ENCODE assay signal across 8 cellular contexts in the genomic region with DNA sequence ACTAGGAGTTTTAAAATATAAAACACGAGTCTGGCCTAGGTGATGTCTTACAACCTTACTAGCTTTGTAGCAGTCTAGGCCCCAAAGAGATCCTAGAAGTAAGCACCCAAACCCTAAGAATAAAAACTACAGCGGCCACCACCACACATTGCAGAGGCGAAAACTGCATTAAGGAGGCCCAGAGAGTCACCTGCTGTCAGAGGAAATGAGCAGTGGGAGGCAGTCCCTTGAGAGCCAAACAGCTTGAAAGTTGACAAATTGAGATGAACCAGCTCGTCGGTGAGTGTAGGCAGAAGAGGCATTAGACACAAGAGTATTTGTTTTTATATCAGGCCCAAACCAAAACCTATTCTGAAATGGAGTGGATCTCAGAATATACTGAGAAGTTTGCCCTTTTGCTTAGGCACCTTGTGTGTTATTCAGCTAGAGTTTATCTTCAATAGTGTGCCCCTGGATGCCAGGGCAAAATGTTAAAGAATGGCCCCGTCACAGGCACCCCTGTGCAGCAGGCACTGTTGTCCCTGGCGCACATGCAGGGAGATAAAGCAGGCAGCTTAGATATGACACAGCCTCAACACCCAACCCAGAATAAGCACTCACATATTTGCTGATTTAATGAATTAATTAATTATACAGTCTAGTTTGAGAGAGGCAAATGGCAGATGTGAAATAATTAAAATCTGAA. TPM values are rescaled to one million over a fixed set of nuclear protein-coding genes. Genes with fewer than 3 reads are reported as not detected.
DNase-seq lines count a peak whose midpoint lies in the region; ATAC-seq and TF ChIP-seq lines count a peak whose summit lies in the region.

No MANE protein-coding gene starts in this region.

- peak overlapping the region; percentile 98 for H2AFZ ChIP-seq in GM23248

- H3K4me3 ChIP-seq in AG10803 (ENCODE audit: low read length) (peak overlapping the region; percentile 76; the same call in 1 of the 2 replicates), GM23248 (peak overlapping the region; percentile 87)

- peak overlapping the region; percentile 98 for H3K4me2 ChIP-seq in GM23248 (ENCODE audit: unreplicated experiment)

- peaks cover 2% of the 10 kb centered on the region for H3K36me3 Mint-ChIP-seq in activated CD8-positive, alpha-beta T cell treated with anti-CD3 and anti-CD28 coated beads for 36 hours (ENCODE audit: low read depth)
- no peaks in the 10 kb centered on the region for H3K36me3 Mint-ChIP-seq in memory B cell

- no peaks in the 10 kb centered on the region for H3K27me3 ChIP-seq in GM23248 (replicated peaks; ENCODE audit: insufficient read depth)

- peaks cover 11% of the 10 kb centered on the region for H3K4me1 ChIP-seq in GM23248 (ENCODE audit: insufficient read depth)

- H3K27ac Mint-ChIP-seq in activated CD8-positive, alpha-beta T cell treated with anti-CD3 and anti-CD28 coated beads for 36 hours = peak overlapping the region; percentile 77
- peak overlapping the region; percentile 76 for H3K27ac Mint-ChIP-seq in memory B cell

- peaks cover 9% of the 10 kb centered on the region for H3K9me3 Mint-ChIP-seq in activated CD8-positive, alpha-beta T cell treated with anti-CD3 and anti-CD28 coated beads for 36 hours
- peaks cover 6% of the 10 kb centered on the region for H3K9me3 Mint-ChIP-seq in memory B cell

- no peaks in the 10 kb centered on the region for H3K27me3 Mint-ChIP-seq in activated CD8-positive, alpha-beta T cell treated with anti-CD3 and anti-CD28 coated beads for 36 hours
- H3K27me3 Mint-ChIP-seq in memory B cell = peaks cover 3% of the 10 kb centered on the region

- no peaks in the 10 kb centered on the region for H3K9me2 ChIP-seq in GM23248 (ENCODE audit: insufficient read depth)

- peaks cover 5% of the 10 kb centered on the region for H3K9me3 ChIP-seq in GM23248 (ENCODE audit: low read depth)

- peaks cover 19% of the 10 kb centered on the region for H3F3A ChIP-seq in GM23248 (ENCODE audit: insufficient read depth)

- H3K36me3 ChIP-seq in GM23248 (ENCODE audit: low read depth) = no peaks in the 10 kb centered on the region

- H3K9ac ChIP-seq in GM23248 = peak overlapping the region; percentile 95

- POLR2A ChIA-PET in activated CD8-positive, alpha-beta T cell treated with anti-CD3 and anti-CD28 coated beads for 36 hours (lab: Charles Lee) = interaction anchor here (1.3 to 1.9 kb wide), 3 partner anchors 15 to 375 kb away, joined by 3 to 7 read pairs (median 3); a partner anchor contains a TSS

- in situ Hi-C loops in GM23248 (cut with MboI) = no loop called here

- peaks cover 15% of the 10 kb centered on the region for H3K4me1 Mint-ChIP-seq in activated CD8-positive, alpha-beta T cell treated with anti-CD3 and anti-CD28 coated beads for 36 hours (ENCODE audit: low read depth)
- peaks cover 16% of the 10 kb centered on the region for H3K4me1 Mint-ChIP-seq in memory B cell

- peak overlapping the region; percentile 81 for H3K27ac ChIP-seq in GM23248

- intact Hi-C loops in activated CD8-positive, alpha-beta T cell treated with anti-CD3 and anti-CD28 coated beads for 36 hours (cut with micrococcal nuclease) = no loop called here

- no peak for ATAC-seq in activated CD8-positive, alpha-beta T cell treated with anti-CD3 and anti-CD28 coated beads for 36 hours
- ATAC-seq in memory B cell (ENCODE audit: low read depth) (peak; percentile 67), GM18502 (IDR thresholded peaks at IDR 0.05; ENCODE audit: poor library complexity, unreplicated experiment) (no peak)

- CTCF ChIA-PET in activated CD8-positive, alpha-beta T cell treated with anti-CD3 and anti-CD28 coated beads for 36 hours (lab: Charles Lee) = interaction anchor here (0.8 to 3.9 kb wide), 25 partner anchors 10 to 391 kb away, joined by 3 to 52 read pairs (median 4); no protein-coding TSS in a partner anchor

- peak overlapping the region; percentile 75 for H3K4me3 Mint-ChIP-seq in activated CD8-positive, alpha-beta T cell treated with anti-CD3 and anti-CD28 coated beads for 36 hours
- H3K4me3 Mint-ChIP-seq in memory B cell = peak overlapping the region; percentile 82

- 61 to 65% methylated on average over 7 of the region's 7 CpGs for WGBS in GM23248 (ENCODE audit: low coverage in 1 of 2, low lambda C conversion rate in 2 of 2, missing lambda C conversion rate in 2 of 2), 2 experiments

- no peak for TF ChIP-seq CTCF in AG10803 (conservative IDR thresholded peaks at IDR 0.05; ENCODE audit: low read length)
- TF ChIP-seq CTCF in activated CD8-positive, alpha-beta T cell treated with anti-CD3 and anti-CD28 coated beads for 36 hours (IDR thresholded peaks at IDR 0.05) = no peak

- no peaks in the 10 kb centered on the region for H4K20me1 ChIP-seq in GM23248 (ENCODE audit: insufficient read depth)

- H3K79me2 ChIP-seq in GM23248 (ENCODE audit: insufficient read depth) = no peaks in the 10 kb centered on the region

- no peak for DNase-seq in AG10803 (ENCODE audit: low read depth)
- no peak for DNase-seq in GM23248
- peak; percentile 17 for DNase-seq in activated CD8-positive, alpha-beta T cell treated with anti-CD3 and anti-CD28 coated beads for 36 hours
- peak; percentile 38 to 52 for DNase-seq in memory B cell (ENCODE audit: low spot score in 2 of 2)
- no peak for DNase-seq in effector CD8-positive, alpha-beta T cell (lab: John Stamatoyannopoulos, UW)
- DNase-seq in GM19240 (ENCODE audit: insufficient read length, low spot score) = no peak
- no peak for DNase-seq in epidermal melanocyte (ENCODE audit: insufficient read length, low spot score)

RNA-seq across cellular contexts. Expression of a gene that starts 56.7 kb away (rescaled TPM):
- 28.2 and 28.7 TPM in 2 replicates for total RNA-seq in GM23248 (2014; rRNA removed; shearing (Covaris generic))
- 5.2 and 5.6 TPM in 2 replicates for polyA plus RNA-seq in GM23248 (2016; fragmentation: Nextera tagmentation; extraction: Ambion mirVana)
- 1 to 10 TPM; 5.6 to 7.8 TPM for total RNA-seq in activated CD8-positive, alpha-beta T cell treated with anti-CD3 and anti-CD28 coated beads for 36 hours

Comparison
In these comparisons a context has a peak if more than half of its experiments do, and no peak if none do; other contexts are left out.
1. DNase-seq: peak in activated CD8-positive, alpha-beta T cell treated with anti-CD3 and anti-CD28 coated beads for 36 hours (single experiment) and memory B cell (2 of 2); none in AG10803 (single experiment), GM23248 (single experiment), effector CD8-positive, alpha-beta T cell (single experiment), GM19240 (single experiment) and epidermal melanocyte (single experiment).